ENCODE assay signal across 9 cellular contexts in genomic region chr18:80200171-80200931, GRCh38. TPM values are rescaled to one million over a fixed set of nuclear protein-coding genes. Genes with fewer than 3 reads are reported as not detected.
DNase-seq lines count a peak whose midpoint lies in the region; ATAC-seq and TF ChIP-seq lines count a peak whose summit lies in the region.
"Had no signal": no experiment of that assay in that cellular context is flagged by ENCODE, and none has a peak within 500 bp of the region (broad histone marks: within the 10 kb centered on the region; RNA-seq: fewer than 3 reads in every experiment).

No MANE protein-coding gene starts in this region.

- H3K4me2 ChIP-seq in OCI-LY3 (ENCODE audit: low read length): peak overlapping the region; percentile 76

- no peak for TF ChIP-seq POLR2A in GM18505 (IDR thresholded peaks at IDR 0.05; ENCODE audit: borderline replicate concordance, extremely low read depth, insufficient read depth, insufficient read length)

- H3K9me3 Mint-ChIP-seq in stimulated activated naive B cell treated with anti-CD40 and anti-IgM and Interleukin-4, amounts not matched to agents 10 μg/mL and 1 μg/mL and 100 μg/mL, for 72 hours: no peaks in the 10 kb centered on the region

- peak; percentile 25 for DNase-seq in fibroblast of villous mesenchyme (ENCODE audit: low read depth)
- no peak for DNase-seq in stimulated activated naive B cell treated with anti-CD40 and anti-IgM and Interleukin-4, amounts not matched to agents 10 μg/mL and 1 μg/mL and 100 μg/mL, for 72 hours
- DNase-seq: gastrocnemius medialis had no signal

- H2AFZ ChIP-seq in OCI-LY3 (ENCODE audit: low read depth, low read length): no peak overlapping the region

- H3K36me3 ChIP-seq in OCI-LY3 (replicated peaks; ENCODE audit: low read depth, low read length): no peaks in the 10 kb centered on the region
- H3K36me3 ChIP-seq: gastrocnemius medialis had no signal

- ATAC-seq in stimulated activated naive B cell treated with anti-CD40 and anti-IgM and Interleukin-4, amounts not matched to agents 10 μg/mL and 1 μg/mL and 100 μg/mL, for 72 hours (replicated peaks): no peak
- no peak for ATAC-seq in GM18505 (IDR thresholded peaks at IDR 0.05; ENCODE audit: unreplicated experiment)
- ATAC-seq in GM21619 (IDR thresholded peaks at IDR 0.05; ENCODE audit: unreplicated experiment): no peak
- no peak for ATAC-seq in HG02938 (IDR thresholded peaks at IDR 0.05; ENCODE audit: unreplicated experiment)
- ATAC-seq: gastrocnemius medialis had no signal

- H3K4me3 ChIP-seq in GM12875 (ENCODE audit: low read depth, low read length) (no peak overlapping the region), OCI-LY3 (ENCODE audit: low read length) (peak overlapping the region; percentile 60), fibroblast of villous mesenchyme (ENCODE audit: low read depth, low read length) (no peak overlapping the region)
- H3K4me3 ChIP-seq: gastrocnemius medialis had no signal

- peak overlapping the region; percentile 31 for H3K27ac Mint-ChIP-seq in stimulated activated naive B cell treated with anti-CD40 and anti-IgM and Interleukin-4, amounts not matched to agents 10 μg/mL and 1 μg/mL and 100 μg/mL, for 72 hours

- H3K9ac ChIP-seq in OCI-LY3 (ENCODE audit: low read length): peak overlapping the region; percentile 2; the same call in 1 of the 2 replicates

- H3K27me3 Mint-ChIP-seq in stimulated activated naive B cell treated with anti-CD40 and anti-IgM and Interleukin-4, amounts not matched to agents 10 μg/mL and 1 μg/mL and 100 μg/mL, for 72 hours: peaks cover 36 to 38% of the 10 kb centered on the region in 2 donors

- 0 out of 2 replicates have a peak, but pooled peaks cover 6% of the 10 kb centered on the region for H4K20me1 ChIP-seq in OCI-LY3 (ENCODE audit: insufficient read depth, low read length)

- peak; percentile 30; the same call in 1 of the 2 replicates for TF ChIP-seq CTCF in GM12875 (IDR thresholded peaks at IDR 0.05; ENCODE audit: borderline replicate concordance, insufficient read depth, low read depth, low read length)
- TF ChIP-seq CTCF in OCI-LY3 (IDR thresholded peaks at IDR 0.05; ENCODE audit: low read depth, low read length): peak; percentile 98
- TF ChIP-seq CTCF in fibroblast of villous mesenchyme (IDR thresholded peaks at IDR 0.05; ENCODE audit: insufficient read depth, low read depth, low read length): peak; percentile 31

- H3K4me3 Mint-ChIP-seq in stimulated activated naive B cell treated with anti-CD40 and anti-IgM and Interleukin-4, amounts not matched to agents 10 μg/mL and 1 μg/mL and 100 μg/mL, for 72 hours: no peak overlapping the region

- H3K9me3 ChIP-seq in OCI-LY3 (ENCODE audit: insufficient read depth, low read length): no peaks in the 10 kb centered on the region
- H3K9me3 ChIP-seq: gastrocnemius medialis had no signal

- no peaks in the 10 kb centered on the region for H3K36me3 Mint-ChIP-seq in stimulated activated naive B cell treated with anti-CD40 and anti-IgM and Interleukin-4, amounts not matched to agents 10 μg/mL and 1 μg/mL and 100 μg/mL, for 72 hours

- H3K79me2 ChIP-seq in OCI-LY3 (ENCODE audit: low read length): no peaks in the 10 kb centered on the region

- peaks cover 52% of the 10 kb centered on the region for H3K4me1 ChIP-seq in OCI-LY3 (ENCODE audit: low read length)

- peaks cover 15 to 18% of the 10 kb centered on the region in 2 donors for H3K4me1 Mint-ChIP-seq in stimulated activated naive B cell treated with anti-CD40 and anti-IgM and Interleukin-4, amounts not matched to agents 10 μg/mL and 1 μg/mL and 100 μg/mL, for 72 hours

- peaks cover 50% of the 10 kb centered on the region for H3K27me3 ChIP-seq in OCI-LY3 (ENCODE audit: low read depth, low read length)
- H3K27me3 ChIP-seq: gastrocnemius medialis had no signal

- no peak overlapping the region for H3K27ac ChIP-seq in OCI-LY3 (ENCODE audit: low read length)
- H3K27ac ChIP-seq: gastrocnemius medialis, RWPE1 had no signal

RNA-seq across cellular contexts. Expression of gene PARD6G, which starts 47.0 kb away (rescaled TPM):
- 1.7 and 3.5 TPM in 2 replicates for total RNA-seq in fibroblast of villous mesenchyme

Comparison
In these comparisons a context has a peak if more than half of its experiments do, and no peak if none do; other contexts are left out.
1. CTCF ChIP-seq: peak in every context shown above with its lines; median percentile 98 in OCI-LY3; 31 in fibroblast of villous mesenchyme; 30 in GM12875.